In genomic region chr11:64028398-64029115, GRCh38 we compare ENCODE assay signal across 9 cellular contexts. TPM values are rescaled to one million over a fixed set of nuclear protein-coding genes. Genes with fewer than 3 reads are reported as not detected.
DNase-seq lines count a peak whose midpoint lies in the region; ATAC-seq and TF ChIP-seq lines count a peak whose summit lies in the region.
"Had no signal": no experiment of that assay in that cellular context is flagged by ENCODE, and none has a peak within 500 bp of the region (broad histone marks: within the 10 kb centered on the region; RNA-seq: fewer than 3 reads in every experiment).

No MANE protein-coding gene starts in this region.

- peak; percentile 20 for DNase-seq in stimulated activated CD4-positive, alpha-beta T cell treated with anti-CD3 and anti-CD28 coated beads, Interleukin-4, amount 100 ng/mL, for 1 hour
- no peak for DNase-seq in stimulated activated CD4-positive, alpha-beta T cell treated with anti-CD3 and anti-CD28 coated beads, Interleukin-2, amount 100 ng/mL, for 48 hours
- DNase-seq in NCI-H774 (lab: John Stamatoyannopoulos, UW) = peak; percentile 15
- peak; percentile 24 for DNase-seq in fibroblast of villous mesenchyme (ENCODE audit: low read depth)
- DNase-seq in cerebellar cortex (ENCODE audit: low spot score) = no peak

- H3K4me3 ChIP-seq in fibroblast of villous mesenchyme (ENCODE audit: low read depth, low read length) = no peak overlapping the region

- no peak for TF ChIP-seq CTCF in fibroblast of villous mesenchyme (IDR thresholded peaks at IDR 0.05; ENCODE audit: insufficient read depth, low read depth, low read length)

- ATAC-seq in GM18517 (IDR thresholded peaks at IDR 0.05; ENCODE audit: unreplicated experiment) (no peak), GM18867 (IDR thresholded peaks at IDR 0.05; ENCODE audit: unreplicated experiment) (no peak), HG02798 (IDR thresholded peaks at IDR 0.05; ENCODE audit: poor library complexity, unreplicated experiment) (no peak)

RNA-seq across cellular contexts. Expression of gene FLRT1, which starts 7.2 kb away (rescaled TPM):
- under 0.01 TPM in 2 replicates for total RNA-seq in fibroblast of villous mesenchyme
- total RNA-seq: dermis microvascular lymphatic vessel endothelial cell had no signal

RNA-seq across cellular contexts. Expression of gene OTUB1, which starts 42.3 kb away (rescaled TPM):
- total RNA-seq in fibroblast of villous mesenchyme = 36.4 and 38.0 TPM in 2 replicates

RNA-seq across cellular contexts. Expression of gene COX8A, which starts 54.1 kb away (rescaled TPM):
- 225 and 447 TPM in 2 replicates for total RNA-seq in fibroblast of villous mesenchyme

Comparison
In these comparisons a context has a peak if more than half of its experiments do, and no peak if none do; other contexts are left out.
1. DNase-seq: peak in stimulated activated CD4-positive, alpha-beta T cell treated with anti-CD3 and anti-CD28 coated beads, Interleukin-4, amount 100 ng/mL, for 1 hour (single experiment), NCI-H774 (single experiment) and fibroblast of villous mesenchyme (single experiment); none in stimulated activated CD4-positive, alpha-beta T cell treated with anti-CD3 and anti-CD28 coated beads, Interleukin-2, amount 100 ng/mL, for 48 hours (0 of 2) and cerebellar cortex (single experiment).